In genomic region chr15:67509918-67510317, GRCh38 we compare ENCODE assay signal across 20 cellular contexts.
"Had no signal": no experiment of that assay in that cellular context is flagged by ENCODE, and none has a peak within 500 bp of the region (broad histone marks: within the 10 kb centered on the region; RNA-seq: fewer than 3 reads in every experiment).

No MANE protein-coding gene starts in this region.

- H3K27me3 ChIP-seq: body of pancreas, cardiac muscle cell, right lobe of liver, tibial artery had no signal

- H3K36me3 ChIP-seq: cardiac muscle cell had no signal

- ATAC-seq: activated T-cell treated with anti-CD3 and anti-CD28 coated beads, Interleukin-2, amount 50 U/mL, for 72 hours; body of pancreas; left lobe of liver; lower lobe of right lung; right lobe of liver had no signal

- H3K4me3 ChIP-seq: body of pancreas, cardiac muscle cell, lower lobe of right lung, right lobe of liver, skin epidermis, tibial artery had no signal

- H3K27ac ChIP-seq: body of pancreas, cardiac muscle cell, epithelial cell of prostate, lower lobe of right lung, right lobe of liver, tibial artery had no signal

- H3K9me3 ChIP-seq: body of pancreas, lower lobe of right lung, right lobe of liver, tibial artery had no signal

- H3K4me1 ChIP-seq: body of pancreas, right lobe of liver, tibial artery had no signal

- DNase-seq: activated CD4-positive, alpha-beta memory T cell treated with anti-CD3 and anti-CD28 coated beads, Interleukin-2, amount 10 ng/mL, durations not matched to agents 7 days and 5 days; activated CD4-positive, alpha-beta T cell treated with anti-CD3 and anti-CD28 coated beads for 4 hours; activated CD4-positive, CD25-positive, alpha-beta regulatory T cell; activated effector memory CD4-positive, alpha-beta T cell treated with anti-CD3 and anti-CD28 coated beads, Interleukin-2, amount 50 U/mL, for 16 hours; activated naive CD4-positive, alpha-beta T cell treated with anti-CD3 and anti-CD28 coated beads, Interleukin-2, amount 10 ng/mL, durations not matched to agents 7 days and 5 days; activated T-cell treated with anti-CD3 and anti-CD28 coated beads, Interleukin-2, amount 50 U/mL, for 72 hours; anterior cingulate cortex; body of pancreas; foreskin fibroblast; immature natural killer cell; lower lobe of right lung; naive B cell; posterior cingulate gyrus; right lobe of liver; stimulated activated CD4-positive, alpha-beta T cell treated with anti-CD3 and anti-CD28 coated beads, Interleukin-1b, Interleukin-23, amount 100 ng/mL, for 48 hours; tibial artery had no signal
